ENCODE assay signal across 17 cellular contexts in the genomic region with DNA sequence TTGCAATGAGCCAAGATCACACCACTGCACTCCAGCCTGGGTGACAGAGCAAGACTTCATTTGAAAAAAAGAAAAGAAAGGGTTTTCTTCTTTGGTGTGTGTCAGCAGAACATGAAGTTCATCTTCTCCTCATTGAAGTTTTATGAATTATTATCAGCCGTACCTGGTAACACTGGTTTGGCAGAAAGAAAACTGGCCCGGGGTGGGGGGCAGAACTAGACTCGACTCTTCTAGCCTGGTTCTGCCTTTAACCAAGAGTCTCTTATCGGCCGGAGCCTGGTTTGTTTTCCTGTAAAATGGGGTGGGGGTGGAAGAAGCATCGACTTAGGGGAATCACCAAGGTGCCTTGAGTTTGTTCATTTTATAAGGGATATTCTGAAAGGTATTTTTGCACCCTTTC.
"Had no signal": no experiment of that assay in that cellular context is flagged by ENCODE, and none has a peak within 500 bp of the region (broad histone marks: within the 10 kb centered on the region; RNA-seq: fewer than 3 reads in every experiment).

No MANE protein-coding gene starts in this region.

- ATAC-seq: left lung; naive thymus-derived CD8-positive, alpha-beta T cell; psoas muscle; stimulated activated memory B cell treated with anti-CD40 and anti-IgM and Interleukin-4, amounts not matched to agents 10 μg/mL and 1 μg/mL and 100 μg/mL, for 72 hours had no signal

- H3K27ac ChIP-seq: esophagus squamous epithelium, ovary, psoas muscle, skin epidermis, transverse colon had no signal

- H3K4me3 ChIP-seq: esophagus squamous epithelium, left lung, ovary, psoas muscle, skin epidermis, spleen, transverse colon had no signal

- DNase-seq: effector CD8-positive, alpha-beta T cell; endodermal cell; esophagus squamous epithelium; foreskin melanocyte; kidney; left lung; naive thymus-derived CD8-positive, alpha-beta T cell; nephron progenitor cell; nucleus accumbens; psoas muscle; right cardiac atrium; spleen; stimulated activated CD4-positive, alpha-beta T cell treated with anti-CD3 and anti-CD28 coated beads, Interleukin-4, amount 100 ng/mL, for 4 hours; transverse colon had no signal

- H3K36me3 ChIP-seq: ovary, transverse colon had no signal

- H3K4me1 ChIP-seq: esophagus squamous epithelium, left lung, psoas muscle, spleen, transverse colon had no signal

- H3K27me3 ChIP-seq: esophagus squamous epithelium, left lung, ovary, spleen, transverse colon had no signal

- H3K9me3 ChIP-seq: esophagus squamous epithelium, left lung, ovary, psoas muscle, spleen, transverse colon had no signal
